In the genomic region with DNA sequence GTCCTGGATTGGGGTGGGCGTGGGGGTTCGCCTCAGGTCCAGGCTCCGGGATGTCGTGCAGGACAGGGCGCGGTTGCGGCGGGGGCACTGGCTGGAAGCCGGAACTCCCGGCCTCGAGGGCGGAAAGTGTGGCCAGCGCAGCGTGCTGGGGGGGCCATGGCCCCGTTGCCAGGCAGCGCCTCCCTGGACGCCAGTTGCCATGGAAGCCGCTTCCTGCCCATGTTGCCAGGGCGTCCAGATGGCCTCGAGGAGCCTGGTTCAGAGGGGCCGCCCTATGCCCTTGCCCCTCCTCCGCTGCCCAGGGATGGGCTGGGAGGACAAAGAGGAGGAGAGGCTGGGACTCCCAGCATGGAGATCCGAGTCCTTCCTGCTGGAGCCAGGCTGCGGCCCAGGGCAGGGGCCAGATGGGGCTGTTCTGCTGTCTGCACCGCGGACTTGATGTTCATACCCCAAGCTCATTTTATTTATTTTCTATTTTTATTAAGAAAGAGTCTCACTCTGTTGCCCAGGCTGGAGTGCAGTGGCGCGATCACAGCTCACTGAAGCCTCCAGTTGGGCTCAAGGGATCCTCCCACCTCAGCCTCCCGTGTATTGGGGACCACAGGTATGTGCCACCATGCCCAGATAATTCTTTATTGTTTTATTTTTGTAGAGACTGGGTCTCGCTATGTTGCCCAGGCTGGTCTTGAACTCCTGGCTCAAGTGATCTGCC, we compare ENCODE assay signal across 9 cellular contexts. TPM values are rescaled to one million over a fixed set of nuclear protein-coding genes. Genes with fewer than 3 reads are reported as not detected.
DNase-seq lines count a peak whose midpoint lies in the region; ATAC-seq, FAIRE-seq and TF ChIP-seq lines count a peak whose summit lies in the region.
"Had no signal": no experiment of that assay in that cellular context is flagged by ENCODE, and none has a peak within 500 bp of the region (broad histone marks: within the 10 kb centered on the region; RNA-seq: fewer than 3 reads in every experiment).

No MANE protein-coding gene starts in this region.

- H3K4me3 ChIP-seq in vagina = peak overlapping the region in 1 of 2 donors; percentile 19

- no peaks in the 10 kb centered on the region for H3K27me3 ChIP-seq in vagina

- H3K4me1 ChIP-seq in vagina = no peaks in the 10 kb centered on the region
- H3K4me1 ChIP-seq: parathyroid adenoma had no signal

- DNase-seq in D721Med (ENCODE audit: insufficient read length, low spot score) = peak; percentile 94
- peak; percentile 94 for DNase-seq in NCI-H146 (lab: John Stamatoyannopoulos, UW)
- peak in 44 of 56 donors; percentile 9 to 80 (median 50) for DNase-seq in amygdala (lab: John Stamatoyannopoulos, UW)
- no peak for DNase-seq in left lobe of liver (ENCODE audit: low spot score)
- DNase-seq in vagina (ENCODE audit: extremely low spot score in 2 of 2) = no peak
- no peak for DNase-seq in mesenteric fat pad (ENCODE audit: low spot score)
- DNase-seq in activated effector memory CD4-positive, alpha-beta T cell treated with anti-CD3 and anti-CD28 coated beads, Interleukin-2, amount 50 U/mL, for 16 hours = no peak

- H3K27ac ChIP-seq in vagina = no peak overlapping the region
- H3K27ac ChIP-seq: parathyroid adenoma had no signal

- H3K9me3 ChIP-seq in vagina = no peaks in the 10 kb centered on the region

- ATAC-seq in left lobe of liver (peak; percentile 6), HG03025 (IDR thresholded peaks at IDR 0.05; ENCODE audit: low FRiP score, unreplicated experiment) (no peak)

- no peaks in the 10 kb centered on the region for H3K36me3 ChIP-seq in vagina

- no peak for FAIRE-seq in D721Med (lab: Jason Lieb, UNC)

- intact Hi-C loops in vagina (cut with DNase I) = loop anchor here (2.0 kb wide), 1 partner anchor 129 kb away; no protein-coding TSS in a partner anchor

- TF ChIP-seq CTCF in D721Med (IDR thresholded peaks at IDR 0.05; ENCODE audit: insufficient read depth, missing control alignments) (no peak), vagina (IDR thresholded peaks at IDR 0.05) (no peak)

- TF ChIP-seq POLR2A in vagina (IDR thresholded peaks at IDR 0.05) = no peak

RNA-seq across cellular contexts. Expression of gene CCDC188, which starts 4.6 kb away (rescaled TPM):
- not detected for total RNA-seq in left lobe of liver
- total RNA-seq in vagina = not detected
- 1.00 TPM for total RNA-seq in mesenteric fat pad

RNA-seq across cellular contexts. Expression of gene ZDHHC8, which starts 23.9 kb away (rescaled TPM):
- total RNA-seq in left lobe of liver (37.3 TPM), vagina (22.6 TPM), mesenteric fat pad (77.8 TPM)

RNA-seq across cellular contexts. Expression of gene TRMT2A, which starts 38.5 kb away (rescaled TPM):
- total RNA-seq in left lobe of liver (36.7 TPM), vagina (66.5 TPM), mesenteric fat pad (49.2 TPM)

RNA-seq across cellular contexts. Expression of gene RANBP1, which starts 39.6 kb away (rescaled TPM):
- total RNA-seq in left lobe of liver (47.0 TPM), vagina (177 TPM), mesenteric fat pad (75.9 TPM)

Comparison
In these comparisons a context has a peak if more than half of its experiments do, and no peak if none do; other contexts are left out.
1. DNase-seq: peak in D721Med (single experiment), NCI-H146 (single experiment) and amygdala (44 of 56); none in left lobe of liver (single experiment), vagina (0 of 2), mesenteric fat pad (single experiment) and activated effector memory CD4-positive, alpha-beta T cell treated with anti-CD3 and anti-CD28 coated beads, Interleukin-2, amount 50 U/mL, for 16 hours (single experiment).